In the genomic region with DNA sequence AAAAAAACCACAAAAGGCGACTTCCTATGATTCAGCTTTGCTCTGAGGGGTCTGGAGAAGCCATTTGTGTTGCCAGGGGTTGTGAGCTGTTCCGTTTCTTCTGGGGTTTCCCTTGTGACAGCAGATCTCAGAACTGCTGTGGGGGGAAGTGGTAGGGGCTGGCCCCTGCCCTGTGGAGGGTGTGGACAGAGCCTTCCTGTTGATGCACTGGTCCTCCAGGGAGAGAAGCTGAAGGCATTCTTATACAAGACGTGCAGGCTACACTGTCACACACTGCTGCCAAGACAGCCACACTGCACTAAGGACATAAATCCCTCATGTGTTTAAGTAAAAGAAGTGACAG, we compare ENCODE assay signal across 8 cellular contexts.
DNase-seq lines count a peak whose midpoint lies in the region; ATAC-seq, FAIRE-seq and TF ChIP-seq lines count a peak whose summit lies in the region.

No MANE protein-coding gene starts in this region.

- H3K36me3 Mint-ChIP-seq in activated naive CD8-positive, alpha-beta T cell treated with anti-CD3 and anti-CD28 coated beads, Interleukin-2, amount 50 U/mL, for 24 hours (ENCODE audit: low read depth) = no peaks in the 10 kb centered on the region

- TF ChIP-seq CTCF in NB4 (IDR thresholded peaks at IDR 0.05; ENCODE audit: low read depth, low read length) = no peak

- no peak overlapping the region for H3K4me3 ChIP-seq in NB4 (ENCODE audit: low read depth, low read length)

- no peaks in the 10 kb centered on the region for H3K27me3 Mint-ChIP-seq in activated naive CD8-positive, alpha-beta T cell treated with anti-CD3 and anti-CD28 coated beads, Interleukin-2, amount 50 U/mL, for 24 hours

- no peak for DNase-seq in GM18507 (ENCODE audit: extremely low spot score, insufficient read length, low read depth)
- peak; percentile 97 for DNase-seq in NB4 (ENCODE audit: low read depth)
- DNase-seq in activated naive CD8-positive, alpha-beta T cell treated with anti-CD3 and anti-CD28 coated beads, Interleukin-2, amount 50 U/mL, for 24 hours = peak; percentile 69
- DNase-seq in stimulated activated CD4-positive, alpha-beta T cell treated with anti-CD3 and anti-CD28 coated beads, TNF-alpha, amount 100 ng/mL, for 24 hours (ENCODE audit: low read depth in 3 of 3) = peak in 2 of 3 experiments; percentile 9 to 58
- DNase-seq in ACHN = no peak
- no peak for DNase-seq in iPS-NIHi11 (ENCODE audit: low spot score)
- no peak for DNase-seq in NCI-H2107 (lab: John Stamatoyannopoulos, UW)

- no peaks in the 10 kb centered on the region for H3K9me3 Mint-ChIP-seq in activated naive CD8-positive, alpha-beta T cell treated with anti-CD3 and anti-CD28 coated beads, Interleukin-2, amount 50 U/mL, for 24 hours

- no peak for TF ChIP-seq POLR2A in NB4 (IDR thresholded peaks at IDR 0.05; ENCODE audit: extremely low read depth, insufficient read length)

- FAIRE-seq in GM18507 (lab: Jason Lieb, UNC) = peak; percentile 75

- peaks cover 28% of the 10 kb centered on the region for H3K4me1 Mint-ChIP-seq in activated naive CD8-positive, alpha-beta T cell treated with anti-CD3 and anti-CD28 coated beads, Interleukin-2, amount 50 U/mL, for 24 hours

- peak overlapping the region; percentile 85 for H3K27ac Mint-ChIP-seq in activated naive CD8-positive, alpha-beta T cell treated with anti-CD3 and anti-CD28 coated beads, Interleukin-2, amount 50 U/mL, for 24 hours

- in situ Hi-C loops in ACHN (cut with HindIII; ENCODE audit: low pct_ligation_motif_present, low pct_unique_long_range_greater_than_20kb, low sequenced_read_pairs) = no loop called here

- peak overlapping the region; percentile 51 for H3K4me3 Mint-ChIP-seq in activated naive CD8-positive, alpha-beta T cell treated with anti-CD3 and anti-CD28 coated beads, Interleukin-2, amount 50 U/mL, for 24 hours

- peak; percentile 90 for ATAC-seq in HG02588 (IDR thresholded peaks at IDR 0.05; ENCODE audit: unreplicated experiment)
- ATAC-seq in activated naive CD8-positive, alpha-beta T cell treated with anti-CD3 and anti-CD28 coated beads, Interleukin-2, amount 50 U/mL, for 24 hours = peak; percentile 96

Comparison
In these comparisons a context has a peak if more than half of its experiments do, and no peak if none do; other contexts are left out.
1. DNase-seq: peak in NB4 (single experiment), activated naive CD8-positive, alpha-beta T cell treated with anti-CD3 and anti-CD28 coated beads, Interleukin-2, amount 50 U/mL, for 24 hours (single experiment) and stimulated activated CD4-positive, alpha-beta T cell treated with anti-CD3 and anti-CD28 coated beads, TNF-alpha, amount 100 ng/mL, for 24 hours (2 of 3); none in GM18507 (single experiment), ACHN (single experiment), iPS-NIHi11 (single experiment) and NCI-H2107 (single experiment).